ENCODE assay signal across 11 cellular contexts in the genomic region with DNA sequence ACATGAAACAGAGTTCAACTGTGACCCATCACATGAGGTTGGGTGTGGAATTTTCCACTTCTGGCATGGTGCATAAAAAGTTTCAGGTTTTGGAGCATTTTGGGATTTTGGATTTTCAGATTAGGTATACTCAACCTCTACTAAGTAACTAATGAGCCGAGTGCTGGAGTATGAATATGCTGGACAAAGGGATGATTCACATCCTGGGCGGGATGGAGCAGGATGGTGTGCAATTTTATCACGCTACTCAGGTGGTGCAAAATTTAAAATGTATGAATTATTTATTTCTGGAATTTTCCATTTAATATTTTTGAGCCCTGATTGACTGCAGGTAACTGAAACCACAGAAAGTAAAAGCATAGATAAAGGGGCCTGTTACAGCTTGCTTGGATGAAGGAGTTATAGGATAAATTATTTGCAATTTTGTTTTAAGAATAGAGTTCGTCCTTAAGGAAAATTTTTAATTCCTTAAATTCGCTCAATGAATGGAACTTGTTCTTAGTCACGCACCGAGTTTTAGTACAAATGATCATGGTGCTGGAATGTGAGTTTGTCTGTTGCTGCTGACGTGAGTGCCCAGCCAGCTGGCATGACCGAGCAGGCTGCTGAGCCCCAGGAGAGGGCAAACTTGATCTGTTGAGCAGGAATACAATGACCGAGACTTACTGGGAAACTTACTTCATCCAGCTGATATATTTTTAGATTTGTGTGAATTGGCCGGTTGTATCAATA.
DNase-seq lines count a peak whose midpoint lies in the region; ATAC-seq and FAIRE-seq lines count a peak whose summit lies in the region.
"Had no signal": no experiment of that assay in that cellular context is flagged by ENCODE, and none has a peak within 500 bp of the region (broad histone marks: within the 10 kb centered on the region; RNA-seq: fewer than 3 reads in every experiment).

No MANE protein-coding gene starts in this region.

- intact Hi-C loops in Right ventricle myocardium inferior (cut with DNase I) (loop anchor here (5.0 kb wide), 1 partner anchor 174 kb away; a partner anchor contains a TSS), cardiac septum (cut with DNase I) (no loop called here)

- H3K4me1 Mint-ChIP-seq in activated naive CD8-positive, alpha-beta T cell treated with anti-CD3 and anti-CD28 coated beads for 36 hours, result no peaks in the 10 kb centered on the region
- H3K4me1 Mint-ChIP-seq: T-cell had no signal

- H3K9me3 Mint-ChIP-seq in activated naive CD8-positive, alpha-beta T cell treated with anti-CD3 and anti-CD28 coated beads for 36 hours, result no peaks in the 10 kb centered on the region
- H3K9me3 Mint-ChIP-seq: T-cell had no signal

- peak overlapping the region; percentile 99 for H3K27ac ChIP-seq in epithelial cell of prostate

- H3K36me3 Mint-ChIP-seq in activated naive CD8-positive, alpha-beta T cell treated with anti-CD3 and anti-CD28 coated beads for 36 hours, result peaks cover 6% of the 10 kb centered on the region

- H3K27me3 Mint-ChIP-seq in activated naive CD8-positive, alpha-beta T cell treated with anti-CD3 and anti-CD28 coated beads for 36 hours, result no peaks in the 10 kb centered on the region
- H3K27me3 Mint-ChIP-seq: T-cell had no signal

- no peak overlapping the region for H3K27ac Mint-ChIP-seq in activated naive CD8-positive, alpha-beta T cell treated with anti-CD3 and anti-CD28 coated beads for 36 hours
- H3K27ac Mint-ChIP-seq: T-cell had no signal

- FAIRE-seq in urothelium cell line (lab: Jason Lieb, UNC), result peak; percentile 73
- FAIRE-seq: A204.1 had no signal

- no peak overlapping the region for H3K4me3 Mint-ChIP-seq in activated naive CD8-positive, alpha-beta T cell treated with anti-CD3 and anti-CD28 coated beads for 36 hours
- H3K4me3 Mint-ChIP-seq: T-cell had no signal

- ATAC-seq in Right ventricle myocardium inferior, result peak; percentile 94
- ATAC-seq: T-cell had no signal

- DNase-seq in Right ventricle myocardium inferior (ENCODE audit: missing footprints) (peak; percentile 73), cardiac septum (ENCODE audit: low spot score) (no peak), epithelial cell of prostate (ENCODE audit: low read depth, low spot score) (peak; percentile 89), myocyte (ENCODE audit: low read depth) (peak; percentile 95), urothelium cell line (ENCODE audit: low spot score) (peak; percentile 60), NCI-H524 (lab: John Stamatoyannopoulos, UW) (no peak), pons (ENCODE audit: low spot score) (no peak)
- no peak for DNase-seq in activated naive CD8-positive, alpha-beta T cell treated with anti-CD3 and anti-CD28 coated beads for 36 hours
- DNase-seq: NCI-H748 treated with DMSO at 0.1 percent for 48 hours, T-cell had no signal

Comparison
In these comparisons a context has a peak if more than half of its experiments do, and no peak if none do; other contexts are left out.
1. DNase-seq: peak in Right ventricle myocardium inferior (single experiment), epithelial cell of prostate (single experiment), myocyte (single experiment) and urothelium cell line (single experiment); none in cardiac septum (single experiment), NCI-H524 (0 of 2), pons (single experiment) and activated naive CD8-positive, alpha-beta T cell treated with anti-CD3 and anti-CD28 coated beads for 36 hours (single experiment).